11 cellular contexts compared by ENCODE assay signal in the genomic region with DNA sequence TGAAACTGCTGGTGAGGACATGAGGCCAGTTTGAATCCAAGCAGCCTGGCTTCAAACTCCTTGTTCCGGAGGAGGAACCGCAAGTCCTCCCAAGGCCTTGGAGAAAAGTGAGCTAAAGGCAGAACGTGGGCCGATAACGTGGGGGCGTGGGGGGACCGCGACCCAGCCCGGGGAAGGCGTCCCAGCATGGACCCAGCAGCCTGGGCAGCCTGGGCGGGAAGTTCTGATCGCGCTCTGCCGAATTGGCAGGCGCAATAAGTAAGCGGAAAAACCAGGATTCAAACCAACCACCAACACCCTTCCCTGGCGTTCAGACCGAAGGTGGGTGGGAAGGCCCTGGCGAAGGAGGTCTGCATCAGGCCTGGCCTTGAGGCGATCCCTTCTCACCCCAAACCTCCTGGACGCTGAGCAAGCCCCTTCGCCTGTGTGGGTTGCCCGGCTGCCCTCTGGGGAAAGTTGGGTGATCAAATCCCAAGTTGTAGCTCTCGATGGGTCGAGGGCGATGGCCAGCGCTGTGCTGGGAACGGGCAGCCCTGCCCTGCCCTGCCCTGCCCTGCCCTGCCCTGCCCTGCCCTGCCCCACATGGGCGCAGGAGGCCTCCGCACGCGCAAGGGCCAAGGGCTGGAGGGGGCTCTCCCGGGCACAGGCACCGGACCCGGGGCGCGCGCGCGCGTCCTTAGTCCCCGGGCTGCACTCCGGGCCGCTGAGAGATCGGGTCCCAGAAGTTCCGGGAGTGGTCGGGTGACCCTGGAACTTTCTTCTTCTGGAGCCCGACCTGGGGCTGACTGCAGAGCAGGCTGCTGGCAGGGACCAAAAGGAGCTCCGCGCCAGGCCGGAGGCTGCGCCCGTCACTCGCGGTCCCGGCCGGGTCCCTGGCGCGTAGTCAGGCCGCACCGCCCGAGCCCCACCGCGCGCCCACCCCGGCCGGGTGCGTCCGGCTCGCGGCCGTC. TPM values are rescaled to one million over a fixed set of nuclear protein-coding genes. Genes with fewer than 3 reads are reported as not detected.
A peak's percentile ranks its signal among the peaks of the same experiment; 100 is the strongest.
DNase-seq lines count a peak whose midpoint lies in the region; ATAC-seq, FAIRE-seq and TF ChIP-seq lines count a peak whose summit lies in the region.
"Had no signal": no experiment of that assay in that cellular context is flagged by ENCODE, and none has a peak within 500 bp of the region (broad histone marks: within the 10 kb centered on the region; RNA-seq: fewer than 3 reads in every experiment).

No MANE protein-coding gene starts in this region.

- H3K27ac ChIP-seq in endodermal cell (ENCODE audit: low read depth, low read length) = no peak overlapping the region
- H3K27ac ChIP-seq in right lobe of liver = peak overlapping the region in 2 of 3 donors; percentile 96 to 98
- no peak overlapping the region for H3K27ac ChIP-seq in smooth muscle cell (ENCODE audit: low read depth)

- peak overlapping the region; percentile 97 for H3K4me2 ChIP-seq in smooth muscle cell

- peaks cover 4% of the 10 kb centered on the region for H4K20me1 ChIP-seq in smooth muscle cell (ENCODE audit: low read depth)

- peak overlapping the region; percentile 75 for H2AFZ ChIP-seq in smooth muscle cell (ENCODE audit: low read depth)

- peaks cover 10% of the 10 kb centered on the region for H3K4me1 Mint-ChIP-seq in endodermal cell

- no peaks in the 10 kb centered on the region for H3K36me3 Mint-ChIP-seq in endodermal cell (ENCODE audit: low read depth)

- ATAC-seq in right lobe of liver (peak; percentile 42 to 70 (median 54)), HG03196 (IDR thresholded peaks at IDR 0.05; ENCODE audit: unreplicated experiment) (no peak), HG02678 (IDR thresholded peaks at IDR 0.05; ENCODE audit: unreplicated experiment) (no peak), HG03097 (IDR thresholded peaks at IDR 0.05; ENCODE audit: low FRiP score, unreplicated experiment) (no peak)

- H3K9me3 ChIP-seq in NT2/D1 (ENCODE audit: insufficient read depth, low read length) (no peaks in the 10 kb centered on the region), endodermal cell (ENCODE audit: control insufficient read depth, low read length) (no peaks in the 10 kb centered on the region), right lobe of liver (no peaks in the 10 kb centered on the region), smooth muscle cell (replicated peaks; ENCODE audit: low read depth) (no peaks in the 10 kb centered on the region)

- intact Hi-C loops in right lobe of liver (cut with DNase I) = no loop called here

- peaks cover 55% of the 10 kb centered on the region for H3K27me3 Mint-ChIP-seq in endodermal cell (ENCODE audit: insufficient read depth)

- H3K9ac ChIP-seq in NT2/D1 (ENCODE audit: insufficient read length, low read depth) (peak overlapping the region; percentile 56), endodermal cell (ENCODE audit: extremely low read depth, low read length, poor library complexity, severe bottlenecking) (no peak overlapping the region), smooth muscle cell (ENCODE audit: low read depth) (peak overlapping the region; percentile 45)

- H3F3A ChIP-seq in smooth muscle cell (ENCODE audit: low read depth) = no peaks in the 10 kb centered on the region

- no peak for DNase-seq in NT2/D1 (ENCODE audit: low read depth, low spot score)
- DNase-seq in endodermal cell = peak; percentile 80
- peak in 2 of 3 donors; percentile 38 to 62 for DNase-seq in right lobe of liver
- DNase-seq in smooth muscle cell (lab: John Stamatoyannopoulos, UW; ENCODE audit: unreplicated experiment) = no peak
- DNase-seq in D721Med (ENCODE audit: insufficient read length, low spot score) = no peak
- DNase-seq: effector CD8-positive, alpha-beta T cell had no signal

- H3K27me3 ChIP-seq in NT2/D1 (ENCODE audit: insufficient read depth, insufficient read length) = peaks cover 42% of the 10 kb centered on the region
- H3K27me3 ChIP-seq in endodermal cell (ENCODE audit: control insufficient read depth, insufficient read depth, low read length, poor library complexity, severe bottlenecking) = peaks cover 34% of the 10 kb centered on the region
- H3K27me3 ChIP-seq in right lobe of liver = no peaks in the 10 kb centered on the region
- H3K27me3 ChIP-seq in smooth muscle cell (ENCODE audit: low read depth) = peaks cover 9% of the 10 kb centered on the region

- FAIRE-seq in D721Med (lab: Jason Lieb, UNC) = no peak

- no peaks in the 10 kb centered on the region for H3K9me3 Mint-ChIP-seq in endodermal cell

- TF ChIP-seq CTCF in endodermal cell (conservative IDR thresholded peaks at IDR 0.05) (no peak), right lobe of liver (IDR thresholded peaks at IDR 0.05) (no peak), smooth muscle cell (IDR thresholded peaks at IDR 0.05; ENCODE audit: borderline replicate concordance, insufficient read depth, poor library complexity, severe bottlenecking) (no peak), D721Med (IDR thresholded peaks at IDR 0.05; ENCODE audit: insufficient read depth, missing control alignments) (no peak)

- H3K4me3 Mint-ChIP-seq in endodermal cell = peak overlapping the region; percentile 64

- H3K27ac Mint-ChIP-seq in endodermal cell = no peak overlapping the region

- peaks cover 43% of the 10 kb centered on the region for H3K79me2 ChIP-seq in smooth muscle cell (ENCODE audit: low read depth)

- no peaks in the 10 kb centered on the region for H3K36me3 ChIP-seq in NT2/D1 (ENCODE audit: insufficient read depth, insufficient read length, low read length)
- no peaks in the 10 kb centered on the region for H3K36me3 ChIP-seq in endodermal cell (ENCODE audit: control insufficient read depth, insufficient read depth, low read length)
- no peaks in the 10 kb centered on the region for H3K36me3 ChIP-seq in right lobe of liver
- no peaks in the 10 kb centered on the region for H3K36me3 ChIP-seq in smooth muscle cell (ENCODE audit: low read depth)

- TF ChIP-seq POLR2A in right lobe of liver (IDR thresholded peaks at IDR 0.05) = no peak

- H3K4me1 ChIP-seq in NT2/D1 (ENCODE audit: insufficient read depth, insufficient read length) (no peaks in the 10 kb centered on the region), endodermal cell (ENCODE audit: control insufficient read depth, insufficient read depth, low read length) (peaks cover 2% of the 10 kb centered on the region), right lobe of liver (peaks cover 0 to 12% (median 5%) of the 10 kb centered on the region in 4 donors), smooth muscle cell (ENCODE audit: low read depth) (no peaks in the 10 kb centered on the region)

- 24 to 39% methylated on average over 40 to 72 of the region's 72 CpGs for WGBS in endodermal cell (ENCODE audit: insufficient coverage in 1 of 2, insufficient read length in 1 of 2), 2 experiments
- 34% methylated on average over 7 of the region's 72 CpGs for WGBS in right lobe of liver (ENCODE audit: insufficient coverage, low coverage, low lambda C conversion rate, missing lambda C conversion rate)
- WGBS in smooth muscle cell (ENCODE audit: low lambda C conversion rate) = 59% methylated on average over 46 of the region's 72 CpGs

- peak overlapping the region; percentile 57 for H3K4me3 ChIP-seq in NT2/D1 (ENCODE audit: insufficient read length, low read depth)
- peak overlapping the region; percentile 53 for H3K4me3 ChIP-seq in endodermal cell (ENCODE audit: low read length)
- peak overlapping the region; percentile 58 to 80 (median 78) for H3K4me3 ChIP-seq in right lobe of liver
- H3K4me3 ChIP-seq in smooth muscle cell = peak overlapping the region; percentile 85

RNA-seq across cellular contexts. Expression of a gene that starts 0.6 kb away (rescaled TPM):
- total RNA-seq in endodermal cell (1 to 10 TPM; 3.1 to 7.4 TPM), right lobe of liver (10 to 100 TPM; 16.3 to 49.3 (median 32.0) TPM), smooth muscle cell (68.7 and 69.5 TPM in 2 replicates)
- polyA plus RNA-seq in endodermal cell (2013, experiment 1 of 2) = 1.0 TPM
- 1.1 TPM for polyA plus RNA-seq in endodermal cell (2013, experiment 2 of 2)
- polyA plus RNA-seq in smooth muscle cell = 39.8 and 59.5 TPM in 2 replicates
- total RNA-seq: HT1080, mononuclear cell had no signal

Comparison
In these comparisons a context has a peak if more than half of its experiments do, and no peak if none do; other contexts are left out.
1. DNase-seq: peak in endodermal cell (single experiment) and right lobe of liver (2 of 3); none in NT2/D1 (single experiment), smooth muscle cell (single experiment) and D721Med (single experiment).
2. H3K27ac ChIP-seq: peak in right lobe of liver (2 of 3); none in endodermal cell (single experiment) and smooth muscle cell (single experiment).
3. ATAC-seq: peak in right lobe of liver (4 of 4); none in HG03196 (single experiment), HG02678 (single experiment) and HG03097 (single experiment).
4. Peak in every context shown above with its lines, with median percentiles within 50 percentile points of each other: H3K4me3 ChIP-seq.